In the genomic region with DNA sequence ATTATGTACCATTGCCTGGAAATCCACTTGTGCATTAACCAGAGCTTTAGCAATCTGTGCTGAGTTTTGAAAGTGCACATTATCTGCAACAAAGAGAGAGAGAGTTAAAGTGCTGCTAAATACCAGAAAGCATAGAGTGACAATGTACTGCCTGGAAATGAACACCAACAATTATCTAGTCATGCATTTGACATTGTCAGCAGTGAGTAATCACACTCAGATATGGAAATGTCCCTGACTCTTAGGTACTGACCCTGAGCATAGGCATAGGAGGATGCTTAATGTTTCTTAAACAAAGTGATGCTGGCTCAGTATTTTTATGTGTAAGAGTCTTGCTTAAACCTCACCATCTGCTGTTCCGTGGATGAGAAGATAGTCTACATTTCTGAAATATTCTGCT, we compare ENCODE assay signal across 19 cellular contexts. TPM values are rescaled to one million over a fixed set of nuclear protein-coding genes. Genes with fewer than 3 reads are reported as not detected.
DNase-seq lines count a peak whose midpoint lies in the region; ATAC-seq and TF ChIP-seq lines count a peak whose summit lies in the region.
"Had no signal": no experiment of that assay in that cellular context is flagged by ENCODE, and none has a peak within 500 bp of the region (broad histone marks: within the 10 kb centered on the region; RNA-seq: fewer than 3 reads in every experiment).

No MANE protein-coding gene starts in this region.

- DNase-seq in NCI-H1436 (lab: John Stamatoyannopoulos, UW), result peak; percentile 35
- no peak for DNase-seq in NCI-H1436 treated with DMSO at 0.1 percent for 48 hours (lab: John Stamatoyannopoulos, UW)
- peak; percentile 39 for DNase-seq in DMS53 (lab: John Stamatoyannopoulos, UW)
- DNase-seq in NCI-H2227 treated with DMSO at 0.1 percent for 48 hours (lab: John Stamatoyannopoulos, UW), result peak; percentile 96
- DNase-seq in foreskin keratinocyte, result no peak
- no peak for DNase-seq in cerebellar nuclear complex (lab: John Stamatoyannopoulos, UW)
- no peak for DNase-seq in epidermal melanocyte (ENCODE audit: insufficient read length, low spot score)
- no peak for DNase-seq in T-helper 9 cell
- DNase-seq: AML-193, DMS79 treated with DMSO at 0.1 percent for 48 hours, KBM-7, NCI-H1105 treated with DMSO at 0.1 percent for 48 hours, NCI-H187, SJCRH30 had no signal

- H3K27ac ChIP-seq in foreskin keratinocyte, result no peak overlapping the region
- H3K27ac ChIP-seq: 22Rv1, C4-2B, SJCRH30 had no signal

- no peaks in the 10 kb centered on the region for H3K4me1 ChIP-seq in foreskin keratinocyte
- H3K4me1 ChIP-seq: SJCRH30 had no signal

- peak; percentile 60 for ATAC-seq in foreskin keratinocyte
- ATAC-seq: HepG2 had no signal

- peaks cover 5% of the 10 kb centered on the region for H3K27me3 ChIP-seq in foreskin keratinocyte
- H3K27me3 ChIP-seq: SJCRH30 had no signal

- no peak for TF ChIP-seq CTCF in foreskin keratinocyte (conservative IDR thresholded peaks at IDR 0.05)

RNA-seq across cellular contexts. Expression of a gene that starts 20.8 kb away (rescaled TPM):
- not detected in 2 replicates for total RNA-seq in foreskin keratinocyte
- not detected in 2 replicates for polyA plus RNA-seq in foreskin keratinocyte
- total RNA-seq: H4, HepG2, NCI-H460, SJCRH30 had no signal
- polyA plus RNA-seq: HepG2 had no signal

Comparison
In these comparisons a context has a peak if more than half of its experiments do, and no peak if none do; other contexts are left out.
1. DNase-seq: peak in NCI-H1436 (single experiment), DMS53 (single experiment) and NCI-H2227 treated with DMSO at 0.1 percent for 48 hours (single experiment); none in NCI-H1436 treated with DMSO at 0.1 percent for 48 hours (single experiment), foreskin keratinocyte (0 of 2), cerebellar nuclear complex (0 of 2), epidermal melanocyte (single experiment) and T-helper 9 cell (single experiment).